In genomic region chr17:49195746-49196145, GRCh38 we compare ENCODE assay signal across 12 cellular contexts. TPM values are rescaled to one million over a fixed set of nuclear protein-coding genes. Genes with fewer than 3 reads are reported as not detected.
"Had no signal": no experiment of that assay in that cellular context is flagged by ENCODE, and none has a peak within 500 bp of the region (broad histone marks: within the 10 kb centered on the region; RNA-seq: fewer than 3 reads in every experiment).

No MANE protein-coding gene starts in this region.

- H3K27me3 Mint-ChIP-seq: T-cell had no signal

- H3K36me3 Mint-ChIP-seq: T-cell had no signal

- DNase-seq: activated CD4-positive, alpha-beta T cell treated with anti-CD3 and anti-CD28 coated beads for 1 hour; activated T-cell treated with anti-CD3 and anti-CD28 coated beads, Interleukin-2, amount 50 U/mL, for 1 hour; heart right ventricle; pancreas; SK-N-SH; stimulated activated CD4-positive, alpha-beta T cell treated with anti-CD3 and anti-CD28 coated beads, Interleukin-1b, Interleukin-23, amount 100 ng/mL, for 48 hours; T-cell; T1000 had no signal

- H3K4me3 Mint-ChIP-seq: T-cell had no signal

- H3K9me3 Mint-ChIP-seq: T-cell had no signal

- ATAC-seq: gastroesophageal sphincter, heart right ventricle, left lobe of liver, pancreas, T-cell had no signal

RNA-seq across cellular contexts. Expression of gene GNGT2, which starts 14.6 kb away (rescaled TPM):
- total RNA-seq: cardiac muscle cell had no signal

RNA-seq across cellular contexts. Expression of gene PHOSPHO1, which starts 34.8 kb away (rescaled TPM):
- total RNA-seq: cardiac muscle cell, lung microvascular endothelial cell had no signal
